8 cellular contexts compared by ENCODE assay signal in the genomic region with DNA sequence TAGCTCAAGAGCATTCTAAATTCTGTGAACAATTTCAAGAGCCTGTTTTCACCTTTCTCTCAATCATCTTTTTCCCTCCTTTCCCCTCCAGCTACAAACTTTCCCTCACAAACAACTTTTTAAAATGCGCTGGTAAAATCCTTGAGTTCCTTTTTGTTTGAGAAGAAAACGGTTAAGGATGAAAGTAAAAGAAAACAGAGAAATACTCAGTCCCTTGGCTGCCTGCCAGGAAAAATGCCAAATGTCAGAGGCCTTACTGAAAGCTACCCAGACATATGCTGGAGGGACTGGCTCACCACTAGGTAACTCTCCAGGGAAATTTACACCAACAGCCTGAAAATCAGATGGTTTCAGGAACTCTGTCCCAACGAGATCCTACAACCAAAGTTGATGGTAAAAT. TPM values are rescaled to one million over a fixed set of nuclear protein-coding genes. Genes with fewer than 3 reads are reported as not detected.
DNase-seq lines count a peak whose midpoint lies in the region; ATAC-seq, FAIRE-seq and TF ChIP-seq lines count a peak whose summit lies in the region.

No MANE protein-coding gene starts in this region.

- BruUV-seq in Caco-2 (replicated peaks; lab: Mats Ljungman, UMichigan), result no TSS peak

- H3K4me3 ChIP-seq in right lobe of liver (no peak overlapping the region), tibial nerve (no peak overlapping the region), Caco-2 (ENCODE audit: low read depth, low read length) (no peak overlapping the region)

- no peaks in the 10 kb centered on the region for H3K4me1 Mint-ChIP-seq in activated T-helper 17 cell treated with anti-CD3 and anti-CD28 coated beads, Interleukin-2, amount 50 U/mL, for 72 hours
- H3K4me1 Mint-ChIP-seq in Caco-2 (ENCODE audit: low read depth, unreplicated experiment) (peaks cover 20% of the 10 kb centered on the region), HFFc6 (ENCODE audit: low read depth) (peaks cover 24% of the 10 kb centered on the region)

- H3K4me1 ChIP-seq in right lobe of liver, result no peaks in the 10 kb centered on the region
- peaks cover 0 to 20% (median 7%) of the 10 kb centered on the region in 4 donors for H3K4me1 ChIP-seq in tibial nerve
- peaks cover 25% of the 10 kb centered on the region for H3K4me1 ChIP-seq in Caco-2

- CTCF ChIA-PET in Caco-2 (lab: Charles Lee), result no interaction called here

- no peaks in the 10 kb centered on the region for H3K36me3 ChIP-seq in right lobe of liver
- H3K36me3 ChIP-seq in tibial nerve, result no peaks in the 10 kb centered on the region
- no peaks in the 10 kb centered on the region for H3K36me3 ChIP-seq in Caco-2 (ENCODE audit: control insufficient read depth, insufficient read depth, low read length)

- H3K27me3 ChIP-seq in right lobe of liver (no peaks in the 10 kb centered on the region), tibial nerve (no peaks in the 10 kb centered on the region), Caco-2 (replicated peaks; ENCODE audit: control insufficient read depth, insufficient read depth, low read length) (no peaks in the 10 kb centered on the region)

- DNase-seq in GM18507 (ENCODE audit: extremely low spot score, insufficient read length, low read depth), result no peak
- peak in 2 of 3 donors; percentile 64 to 70 for DNase-seq in right lobe of liver
- peak; percentile 58 to 79 for DNase-seq in tibial nerve (ENCODE audit: low spot score in 2 of 2)
- DNase-seq in Caco-2, result no peak
- DNase-seq in HFFc6, result no peak

- POLR2A ChIA-PET in Caco-2 (lab: Charles Lee), result no interaction called here

- H3K27ac Mint-ChIP-seq in activated T-helper 17 cell treated with anti-CD3 and anti-CD28 coated beads, Interleukin-2, amount 50 U/mL, for 72 hours, result no peak overlapping the region
- no peak overlapping the region for H3K27ac Mint-ChIP-seq in Caco-2 (ENCODE audit: unreplicated experiment)
- H3K27ac Mint-ChIP-seq in HFFc6, result no peak overlapping the region

- intact Hi-C loops in right lobe of liver (cut with DNase I), result no loop called here
- intact Hi-C loops in Caco-2 (cut with micrococcal nuclease; ENCODE audit: unreplicated experiment), result no loop called here

- H3K9me3 ChIP-seq in right lobe of liver (no peaks in the 10 kb centered on the region), tibial nerve (no peaks in the 10 kb centered on the region), Caco-2 (no peaks in the 10 kb centered on the region)

- H3K9me3 Mint-ChIP-seq in activated T-helper 17 cell treated with anti-CD3 and anti-CD28 coated beads, Interleukin-2, amount 50 U/mL, for 72 hours, result no peaks in the 10 kb centered on the region
- H3K9me3 Mint-ChIP-seq in Caco-2 (ENCODE audit: unreplicated experiment), result no peaks in the 10 kb centered on the region
- H3K9me3 Mint-ChIP-seq in HFFc6, result no peaks in the 10 kb centered on the region

- peak; percentile 65 for ATAC-seq in HG03108 (IDR thresholded peaks at IDR 0.05; ENCODE audit: unreplicated experiment)
- ATAC-seq in activated T-helper 17 cell treated with anti-CD3 and anti-CD28 coated beads, Interleukin-2, amount 50 U/mL, for 72 hours (replicated peaks), result peak; percentile 23
- peak; percentile 46 to 79 (median 62) for ATAC-seq in right lobe of liver
- no peak for ATAC-seq in HG03139 (IDR thresholded peaks at IDR 0.05; ENCODE audit: unreplicated experiment)

- no peak for TF ChIP-seq POLR2A in right lobe of liver (IDR thresholded peaks at IDR 0.05)
- TF ChIP-seq POLR2A in tibial nerve (IDR thresholded peaks at IDR 0.05), result no peak

- H3K27ac ChIP-seq in right lobe of liver (no peak overlapping the region), tibial nerve (peak overlapping the region in 2 of 4 donors; percentile 2 to 44)

- H3K27me3 Mint-ChIP-seq in activated T-helper 17 cell treated with anti-CD3 and anti-CD28 coated beads, Interleukin-2, amount 50 U/mL, for 72 hours, result no peaks in the 10 kb centered on the region
- H3K27me3 Mint-ChIP-seq in Caco-2 (ENCODE audit: insufficient read depth, unreplicated experiment), result no peaks in the 10 kb centered on the region
- H3K27me3 Mint-ChIP-seq in HFFc6 (ENCODE audit: insufficient read depth), result peaks cover 5% of the 10 kb centered on the region

- 15% methylated on average over 3 of the region's 3 CpGs for WGBS in right lobe of liver (ENCODE audit: insufficient coverage, low coverage, low lambda C conversion rate, missing lambda C conversion rate)
- 9 to 14% methylated on average over 3 of the region's 3 CpGs for WGBS in tibial nerve, 2 donors

- H3K4me3 Mint-ChIP-seq in activated T-helper 17 cell treated with anti-CD3 and anti-CD28 coated beads, Interleukin-2, amount 50 U/mL, for 72 hours, result no peak overlapping the region
- no peak overlapping the region for H3K4me3 Mint-ChIP-seq in Caco-2 (ENCODE audit: unreplicated experiment)
- H3K4me3 Mint-ChIP-seq in HFFc6, result no peak overlapping the region

- TF ChIP-seq CTCF in right lobe of liver (IDR thresholded peaks at IDR 0.05), result no peak
- no peak for TF ChIP-seq CTCF in tibial nerve (IDR thresholded peaks at IDR 0.05)
- no peak for TF ChIP-seq CTCF in Caco-2 (IDR thresholded peaks at IDR 0.05; ENCODE audit: insufficient read depth in 1 of 2, low read depth in 1 of 2, low read length in 1 of 2, severe bottlenecking in 1 of 2, unreplicated experiment in 1 of 2)
- TF ChIP-seq CTCF in HFFc6 (IDR thresholded peaks at IDR 0.05), result no peak

- H3K36me3 Mint-ChIP-seq in activated T-helper 17 cell treated with anti-CD3 and anti-CD28 coated beads, Interleukin-2, amount 50 U/mL, for 72 hours (ENCODE audit: low read depth), result no peaks in the 10 kb centered on the region
- H3K36me3 Mint-ChIP-seq in Caco-2 (ENCODE audit: insufficient read depth, unreplicated experiment) (no peaks in the 10 kb centered on the region), HFFc6 (ENCODE audit: low read depth) (no peaks in the 10 kb centered on the region)

- no peak for TF ChIP-seq EP300 in tibial nerve (IDR thresholded peaks at IDR 0.05)

- peak; percentile 29 for FAIRE-seq in GM18507 (lab: Jason Lieb, UNC)

RNA-seq across cellular contexts. Expression of a gene that starts 11.0 kb away (rescaled TPM):
- 100 to 1,000 TPM; 225 to 393 TPM for total RNA-seq in activated T-helper 17 cell treated with anti-CD3 and anti-CD28 coated beads, Interleukin-2, amount 50 U/mL, for 72 hours
- total RNA-seq in right lobe of liver (100 to 1,000 TPM in 3 of 6 experiments, 10 to 100 TPM in 3; 65.6 to 156 (median 96.6) TPM), tibial nerve (100 to 1,000 TPM; 173 to 241 (median 223) TPM), Caco-2 (2022) (182 and 192 TPM in 2 replicates)
- total RNA-seq in HFFc6 (2021; fragmentation: NEBNext Ultra II Directional; extraction: Animal tissue kit (Norgen Biotek cat#: 25700)), result 100 to 1,000 TPM; 192 to 263 (median 242) TPM

Comparison
In these comparisons a context has a peak if more than half of its experiments do, and no peak if none do; other contexts are left out.
1. DNase-seq: peak in right lobe of liver (2 of 3) and tibial nerve (2 of 2); none in GM18507 (single experiment), Caco-2 (0 of 2) and HFFc6 (single experiment).